Comparison of ENCODE assay signal across 9 cellular contexts in the genomic region with DNA sequence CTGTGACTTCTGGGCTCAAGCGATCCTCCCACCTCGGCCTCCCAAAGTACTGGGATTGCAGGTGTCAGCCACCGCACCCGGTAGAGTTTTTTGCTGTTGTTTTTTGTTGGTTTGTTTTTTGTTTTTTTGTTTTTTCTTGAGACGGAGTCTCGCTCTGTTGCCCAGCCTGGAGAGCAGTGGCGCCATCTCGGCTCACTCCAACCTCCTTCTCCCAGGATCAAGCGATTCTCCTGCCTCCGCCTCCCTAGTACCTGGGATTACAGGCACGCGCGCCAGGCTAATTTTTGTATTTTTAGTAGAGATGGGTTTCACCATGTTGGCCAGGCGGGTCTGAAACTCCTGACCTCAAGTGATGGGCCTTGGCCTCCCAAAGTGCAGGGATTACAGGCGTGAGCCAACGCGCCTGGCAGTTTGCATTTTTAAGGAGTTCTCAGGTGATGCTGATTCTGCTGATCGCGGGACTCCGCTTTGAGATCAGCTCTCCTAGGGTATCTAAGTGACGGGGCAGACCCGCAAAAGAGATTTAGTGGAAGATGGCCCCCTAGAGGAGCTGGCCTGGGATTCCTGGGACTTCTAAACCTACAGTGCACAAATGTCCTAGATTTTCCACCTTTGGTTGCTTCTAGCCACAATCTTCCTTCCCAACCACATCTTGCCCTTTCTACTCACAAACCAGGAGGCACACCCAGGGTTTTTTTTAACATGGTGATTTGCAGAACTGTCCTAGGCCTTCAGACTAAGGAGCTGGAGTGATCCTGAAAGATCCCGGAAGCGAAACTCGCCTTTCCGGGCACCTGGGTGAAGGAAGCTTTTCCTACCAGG. TPM values are rescaled to one million over a fixed set of nuclear protein-coding genes. Genes with fewer than 3 reads are reported as not detected.
DNase-seq lines count a peak whose midpoint lies in the region; ATAC-seq and TF ChIP-seq lines count a peak whose summit lies in the region.
"Had no signal": no experiment of that assay in that cellular context is flagged by ENCODE, and none has a peak within 500 bp of the region (broad histone marks: within the 10 kb centered on the region; RNA-seq: fewer than 3 reads in every experiment).

No MANE protein-coding gene starts in this region.

- H3K4me3 ChIP-seq in AG09309 (ENCODE audit: control insufficient read depth, low read depth, low read length) (peak overlapping the region; percentile 67), esophagus squamous epithelium (peak overlapping the region; percentile 43 to 73 (median 58)), parathyroid adenoma (ENCODE audit: low read depth, low read length) (peak overlapping the region; percentile 48)

- TF ChIP-seq POLR2A in esophagus squamous epithelium (IDR thresholded peaks at IDR 0.05), result no peak

- peak overlapping the region; percentile 64 for H3K4me2 ChIP-seq in parathyroid adenoma (ENCODE audit: low read length)

- H3K27me3 ChIP-seq in esophagus squamous epithelium (peaks cover 0 to 4% (median 0%) of the 10 kb centered on the region in 4 donors), parathyroid adenoma (ENCODE audit: control insufficient read depth, insufficient read depth, low read length) (no peaks in the 10 kb centered on the region)

- H3K36me3 ChIP-seq in esophagus squamous epithelium (no peaks in the 10 kb centered on the region), parathyroid adenoma (ENCODE audit: control insufficient read depth, insufficient read depth, low read length) (no peaks in the 10 kb centered on the region)

- H3K4me1 ChIP-seq in esophagus squamous epithelium (peaks cover 0 to 21% (median 0%) of the 10 kb centered on the region in 3 donors), parathyroid adenoma (no peaks in the 10 kb centered on the region)

- ATAC-seq in GM18909 (IDR thresholded peaks at IDR 0.05; ENCODE audit: poor library complexity, unreplicated experiment), result peak; percentile 8

- no peak overlapping the region for H3K9ac ChIP-seq in parathyroid adenoma

- peak; percentile 33 for TF ChIP-seq CTCF in AG09309 (IDR thresholded peaks at IDR 0.05; ENCODE audit: control insufficient read depth, insufficient read depth, low read depth, low read length, missing control alignments)
- TF ChIP-seq CTCF in RWPE1 (conservative IDR thresholded peaks at IDR 0.05; ENCODE audit: low read depth), result no peak
- no peak for TF ChIP-seq CTCF in esophagus squamous epithelium (IDR thresholded peaks at IDR 0.05)
- TF ChIP-seq CTCF in parathyroid adenoma (IDR thresholded peaks at IDR 0.05), result no peak

- H2AFZ ChIP-seq in parathyroid adenoma, result peak overlapping the region; percentile 94

- DNase-seq in AG09309 (ENCODE audit: low read depth), result no peak
- peak; percentile 61 for DNase-seq in RWPE1 (ENCODE audit: low spot score)
- no peak for DNase-seq in esophagus squamous epithelium (lab: John Stamatoyannopoulos, UW)
- DNase-seq in activated effector memory CD4-positive, alpha-beta T cell treated with Interleukin-2 at 50 U/mL for 16 hours, result no peak
- DNase-seq in cortex of kidney (lab: John Stamatoyannopoulos, UW), result no peak
- DNase-seq in H4 (ENCODE audit: low spot score), result no peak

- H3K27ac ChIP-seq in RWPE1 (peak overlapping the region; percentile 87), esophagus squamous epithelium (peak overlapping the region in 2 of 4 donors; percentile 54 to 61), parathyroid adenoma (no peak overlapping the region)

- H3K9me3 ChIP-seq in esophagus squamous epithelium (no peaks in the 10 kb centered on the region), parathyroid adenoma (ENCODE audit: control insufficient read depth, low read length) (no peaks in the 10 kb centered on the region)

- WGBS in esophagus squamous epithelium, 2 donors, result 87 to 92% methylated on average over 15 to 19 of the region's 26 CpGs

- POLR2A ChIA-PET in RWPE1 (lab: Yijun Ruan, JAX; ENCODE audit: low non-redundant PET), result interaction anchor here (0.6 to 1.0 kb wide), 2 partner anchors 45 to 60 kb away, joined by 3 read pairs; no protein-coding TSS in a partner anchor

- H3K79me2 ChIP-seq in parathyroid adenoma, result no peaks in the 10 kb centered on the region

- CTCF ChIA-PET in RWPE1 (lab: Yijun Ruan, JAX), result interaction anchor here (0.8 to 1.2 kb wide), 2 partner anchors 18 to 87 kb away, joined by 5 to 6 read pairs; no protein-coding TSS in a partner anchor

- intact Hi-C loops in esophagus squamous epithelium (cut with DNase I), result no loop called here

RNA-seq across cellular contexts. Expression of gene DPPA5, which starts 45.2 kb away (rescaled TPM):
- total RNA-seq in esophagus squamous epithelium, result not detected
- total RNA-seq in H4 (2014; rRNA removed; shearing (Covaris generic)), result not detected in 2 replicates
- total RNA-seq: renal cortical epithelial cell had no signal

RNA-seq across cellular contexts. Expression of gene KHDC1, which starts 45.9 kb away (rescaled TPM):
- 1 to 10 TPM in 2 of 4 donors, under 1 TPM in 1, not detected in 1; 0.30 to 1.9 (median 1.6) TPM for total RNA-seq in esophagus squamous epithelium
- total RNA-seq in H4 (2014; rRNA removed; shearing (Covaris generic)), result 5.2 and 5.5 TPM in 2 replicates

RNA-seq across cellular contexts. Expression of gene KHDC3L, which starts 53.5 kb away (rescaled TPM):
- total RNA-seq in esophagus squamous epithelium, result not detected
- total RNA-seq in H4 (2014; rRNA removed; shearing (Covaris generic)), result not detected in 2 replicates
- total RNA-seq: renal cortical epithelial cell had no signal
